In genomic region chr1:230148768-230149469, GRCh38 we compare ENCODE assay signal across 23 cellular contexts.
DNase-seq lines count a peak whose midpoint lies in the region; ATAC-seq, FAIRE-seq and TF ChIP-seq lines count a peak whose summit lies in the region.
"Had no signal": no experiment of that assay in that cellular context is flagged by ENCODE, and none has a peak within 500 bp of the region (broad histone marks: within the 10 kb centered on the region; RNA-seq: fewer than 3 reads in every experiment).

No MANE protein-coding gene starts in this region.

- no peak for DNase-seq in CD14-positive monocyte (ENCODE audit: low spot score)
- no peak for DNase-seq in GM12892 (ENCODE audit: insufficient read length)
- no peak for DNase-seq in RWPE1 (ENCODE audit: low spot score)
- DNase-seq in NCI-H128 (lab: John Stamatoyannopoulos, UW; ENCODE audit: unreplicated experiment): no peak
- DNase-seq in Caco-2: no peak
- DNase-seq: activated CD8-positive, alpha-beta T cell treated with anti-CD3 and anti-CD28 coated beads, Interleukin-2, amount 10 ng/mL, durations not matched to agents 7 days and 5 days; activated naive CD8-positive, alpha-beta T cell treated with anti-CD3 and anti-CD28 coated beads for 36 hours; activated T-cell treated with anti-CD3 and anti-CD28 coated beads, Interleukin-2, amount 50 U/mL, for 1 hour; cerebellar nuclear complex; DMS79 treated with DMSO at 0.1 percent for 48 hours; GOT3; heart left ventricle; NCI-H187 treated with DMSO at 0.1 percent for 48 hours; NCI-H526 treated with DMSO at 0.1 percent for 48 hours; Right ventricle myocardium superior had no signal

- no peak overlapping the region for H3K4me3 ChIP-seq in Caco-2 (ENCODE audit: low read depth, low read length)

- peak overlapping the region; percentile 11 for H3K27ac ChIP-seq in RWPE1
- H3K27ac ChIP-seq: epithelial cell of prostate had no signal

- no TSS peak for BruUV-seq in Caco-2 (replicated peaks; lab: Mats Ljungman, UMichigan)

- H3K27me3 Mint-ChIP-seq in CD14-positive monocyte (ENCODE audit: low read depth in 3 of 3) (no peaks in the 10 kb centered on the region), nephron (ENCODE audit: low read depth) (peaks cover 3% of the 10 kb centered on the region), Caco-2 (ENCODE audit: insufficient read depth, unreplicated experiment) (no peaks in the 10 kb centered on the region)
- H3K27me3 Mint-ChIP-seq: activated naive CD8-positive, alpha-beta T cell treated with anti-CD3 and anti-CD28 coated beads for 36 hours; progenitor cell of endocrine pancreas had no signal

- H3K27ac Mint-ChIP-seq in CD14-positive monocyte: peak overlapping the region in 6 of 7 donors; percentile 45 to 97 (median 90)
- H3K27ac Mint-ChIP-seq in nephron: peak overlapping the region; percentile 26 to 67 (median 55)
- no peak overlapping the region for H3K27ac Mint-ChIP-seq in Caco-2 (ENCODE audit: unreplicated experiment)
- H3K27ac Mint-ChIP-seq: activated CD8-positive, alpha-beta T cell treated with anti-CD3 and anti-CD28 coated beads, Interleukin-2, amount 10 ng/mL, durations not matched to agents 7 days and 5 days; progenitor cell of endocrine pancreas; stimulated activated effector memory CD8-positive, alpha-beta T cell treated with anti-CD3 and anti-CD28 coated beads, Interleukin-12 subunit alpha, Interleukin-12 subunit beta, amount 100 ng/mL, for 72 hours had no signal

- POLR2A ChIA-PET in RWPE1 (lab: Yijun Ruan, JAX; ENCODE audit: low non-redundant PET): no interaction called here
- POLR2A ChIA-PET in Caco-2 (lab: Charles Lee): no interaction called here

- H3K4me1 ChIP-seq in Caco-2: no peaks in the 10 kb centered on the region

- no peaks in the 10 kb centered on the region for H3K9me3 ChIP-seq in Caco-2
- H3K9me3 ChIP-seq: heart left ventricle, thoracic aorta had no signal

- H3K9me3 Mint-ChIP-seq in CD14-positive monocyte (no peaks in the 10 kb centered on the region), nephron (no peaks in the 10 kb centered on the region), Caco-2 (ENCODE audit: unreplicated experiment) (no peaks in the 10 kb centered on the region)
- H3K9me3 Mint-ChIP-seq: activated naive CD8-positive, alpha-beta T cell treated with anti-CD3 and anti-CD28 coated beads for 36 hours; neural crest cell; stimulated activated effector memory CD8-positive, alpha-beta T cell treated with anti-CD3 and anti-CD28 coated beads, Interleukin-12 subunit alpha, Interleukin-12 subunit beta, amount 100 ng/mL, for 72 hours had no signal

- TF ChIP-seq CTCF in CD14-positive monocyte (IDR thresholded peaks at IDR 0.05): no peak
- no peak for TF ChIP-seq CTCF in RWPE1 (conservative IDR thresholded peaks at IDR 0.05; ENCODE audit: low read depth)
- TF ChIP-seq CTCF in nephron (IDR thresholded peaks at IDR 0.05; ENCODE audit: unreplicated experiment in 3 of 3): no peak
- TF ChIP-seq CTCF in Caco-2 (IDR thresholded peaks at IDR 0.05; ENCODE audit: insufficient read depth in 1 of 2, low read depth in 1 of 2, low read length in 1 of 2, severe bottlenecking in 1 of 2, unreplicated experiment in 1 of 2): no peak

- H3K36me3 ChIP-seq in Caco-2 (ENCODE audit: control insufficient read depth, insufficient read depth, low read length): no peaks in the 10 kb centered on the region; the same call in 1 of the 2 replicates
- H3K36me3 ChIP-seq: heart left ventricle, thoracic aorta had no signal

- intact Hi-C loops in CD14-positive monocyte (cut with micrococcal nuclease): loop anchor here in 1 of 2 donors (5.0 kb wide), 2 partner anchors 38 to 42 kb away; no protein-coding TSS in a partner anchor
- intact Hi-C loops in Caco-2 (cut with micrococcal nuclease; ENCODE audit: unreplicated experiment): no loop called here

- no peak for TF ChIP-seq POLR2A in GM12892 (IDR thresholded peaks at IDR 0.05; ENCODE audit: low read depth, low read length)

- no peaks in the 10 kb centered on the region for H3K27me3 ChIP-seq in Caco-2 (replicated peaks; ENCODE audit: control insufficient read depth, insufficient read depth, low read length)
- H3K27me3 ChIP-seq: heart left ventricle had no signal

- H3K4me1 Mint-ChIP-seq in CD14-positive monocyte: peaks cover 94% of the 10 kb centered on the region
- H3K4me1 Mint-ChIP-seq in nephron: peaks cover 88% of the 10 kb centered on the region
- H3K4me1 Mint-ChIP-seq in Caco-2 (ENCODE audit: low read depth, unreplicated experiment): no peaks in the 10 kb centered on the region

- peak overlapping the region in 1 of 2 donors; percentile 4 for H3K4me3 Mint-ChIP-seq in CD14-positive monocyte
- no peak overlapping the region for H3K4me3 Mint-ChIP-seq in nephron
- no peak overlapping the region for H3K4me3 Mint-ChIP-seq in Caco-2 (ENCODE audit: unreplicated experiment)
- H3K4me3 Mint-ChIP-seq: activated CD8-positive, alpha-beta T cell treated with anti-CD3 and anti-CD28 coated beads, Interleukin-2, amount 10 ng/mL, durations not matched to agents 7 days and 5 days; activated naive CD8-positive, alpha-beta T cell treated with anti-CD3 and anti-CD28 coated beads for 36 hours; neural crest cell; stimulated activated effector memory CD8-positive, alpha-beta T cell treated with anti-CD3 and anti-CD28 coated beads, Interleukin-12 subunit alpha, Interleukin-12 subunit beta, amount 100 ng/mL, for 72 hours had no signal

- FAIRE-seq in GM12892 (lab: Jason Lieb, UNC): peak; percentile 76

- no peak for ATAC-seq in HG03135 (IDR thresholded peaks at IDR 0.05; ENCODE audit: unreplicated experiment)
- ATAC-seq: activated CD4-positive, CD25-positive, alpha-beta regulatory T cell treated with anti-CD3 and anti-CD28 coated beads, Interleukin-2, amount 50 U/mL, for 24 hours; stimulated activated effector memory CD8-positive, alpha-beta T cell treated with anti-CD3 and anti-CD28 coated beads, Interleukin-12 subunit alpha, Interleukin-12 subunit beta, amount 100 ng/mL, for 72 hours had no signal

- CTCF ChIA-PET in RWPE1 (lab: Yijun Ruan, JAX) (no interaction called here), Caco-2 (lab: Charles Lee) (no interaction called here)

- H3K36me3 Mint-ChIP-seq in CD14-positive monocyte: peaks cover 4% of the 10 kb centered on the region in 2 donors
- no peaks in the 10 kb centered on the region for H3K36me3 Mint-ChIP-seq in nephron (ENCODE audit: low read depth)
- no peaks in the 10 kb centered on the region for H3K36me3 Mint-ChIP-seq in Caco-2 (ENCODE audit: insufficient read depth, unreplicated experiment)
- H3K36me3 Mint-ChIP-seq: stimulated activated effector memory CD8-positive, alpha-beta T cell treated with anti-CD3 and anti-CD28 coated beads, Interleukin-12 subunit alpha, Interleukin-12 subunit beta, amount 100 ng/mL, for 72 hours had no signal
